In genomic region chr3:57864853-57865252, GRCh38 we compare ENCODE assay signal across 13 cellular contexts.
DNase-seq lines count a peak whose midpoint lies in the region; ATAC-seq, FAIRE-seq and TF ChIP-seq lines count a peak whose summit lies in the region.
"Had no signal": no experiment of that assay in that cellular context is flagged by ENCODE, and none has a peak within 500 bp of the region (broad histone marks: within the 10 kb centered on the region; RNA-seq: fewer than 3 reads in every experiment).

No MANE protein-coding gene starts in this region.

- TF ChIP-seq POLR2A in A549 (IDR thresholded peaks at IDR 0.05; ENCODE audit: low read length): no peak

- TF ChIP-seq RAD21 in A549 (conservative IDR thresholded peaks at IDR 0.05 in 1 of 2, IDR thresholded peaks at IDR 0.05 in 1 of 2): peak; percentile 54 to 63

- POLR2A ChIA-PET in A549 (lab: Yijun Ruan, JAX): no interaction called here

- H3K4me3 Mint-ChIP-seq in HFFc6: no peak overlapping the region
- H3K4me3 Mint-ChIP-seq: naive B cell had no signal

- no peaks in the 10 kb centered on the region for H3K4me1 Mint-ChIP-seq in HFFc6 (ENCODE audit: low read depth)
- H3K4me1 Mint-ChIP-seq: naive B cell had no signal

- no peak for FAIRE-seq in A549 (lab: Jason Lieb, UNC)

- no peak overlapping the region for H3K27ac ChIP-seq in A549

- no peaks in the 10 kb centered on the region for H3K27me3 Mint-ChIP-seq in HFFc6 (ENCODE audit: insufficient read depth)
- H3K27me3 Mint-ChIP-seq: naive B cell had no signal

- no peaks in the 10 kb centered on the region for H3K9me3 ChIP-seq in A549

- TF ChIP-seq CTCF in A549 (IDR thresholded peaks at IDR 0.05) (peak; percentile 48), HFFc6 (IDR thresholded peaks at IDR 0.05) (peak; percentile 81), astrocyte of the cerebellum (IDR thresholded peaks at IDR 0.05; ENCODE audit: low read depth, low read length, missing control alignments) (peak; percentile 52)

- no peaks in the 10 kb centered on the region for H3K9me3 Mint-ChIP-seq in HFFc6
- H3K9me3 Mint-ChIP-seq: naive B cell had no signal

- TF ChIP-seq EP300 in A549 (IDR thresholded peaks at IDR 0.05): no peak

- H3K27ac Mint-ChIP-seq in HFFc6: no peak overlapping the region

- in situ Hi-C loops in astrocyte of the cerebellum (cut with HindIII; ENCODE audit: low sequenced_read_pairs): no loop called here

- no peaks in the 10 kb centered on the region for H3K4me1 ChIP-seq in A549

- ATAC-seq in A549 (no peak), GM21360 (IDR thresholded peaks at IDR 0.05; ENCODE audit: unreplicated experiment) (no peak), GM21423 (IDR thresholded peaks at IDR 0.05; ENCODE audit: unreplicated experiment) (no peak), GM21528 (IDR thresholded peaks at IDR 0.05; ENCODE audit: low FRiP score, unreplicated experiment) (no peak), HG02610 (IDR thresholded peaks at IDR 0.05; ENCODE audit: unreplicated experiment) (no peak)

- H3K4me3 ChIP-seq in A549 (no peak overlapping the region), astrocyte of the cerebellum (ENCODE audit: low read depth, low read length) (no peak overlapping the region)

- WGBS in A549 (ENCODE audit: missing lambda C conversion rate): 13% methylated on average over 1 of the region's 1 CpG

- CTCF ChIA-PET in A549 (lab: Yijun Ruan, JAX): interaction anchor here (0.6 to 1.5 kb wide), 8 partner anchors 9 to 219 kb away, joined by 3 to 7 read pairs (median 4); no protein-coding TSS in a partner anchor

- H3K4me2 ChIP-seq in A549: no peak overlapping the region

- H3K36me3 Mint-ChIP-seq in HFFc6 (ENCODE audit: low read depth): no peaks in the 10 kb centered on the region

- DNase-seq in A549 (ENCODE audit: low read depth in 1 of 2, low spot score in 1 of 2) (peak; percentile 5 to 17), HFFc6 (no peak), astrocyte of the cerebellum (ENCODE audit: low read depth) (peak; percentile 37), iris pigment epithelial cell (ENCODE audit: low read depth) (peak; percentile 49)
- DNase-seq: central memory CD4-positive, alpha-beta T cell; GOT3; naive B cell; NCI-H1092 treated with DMSO at 0.1 percent for 48 hours; T-helper 2 cell had no signal

TF ChIP-seq in A549, 52 proteins besides CTCF, POLR2A, EP300 and RAD21:
- TF ChIP-seq CHD2 (IDR thresholded peaks at IDR 0.05; ENCODE audit: low read length, partially characterized antibody) (no peak), SMC3 (IDR thresholded peaks at IDR 0.05) (peak; percentile 43; the same call in 2 of the 3 replicates)
TF ChIP-seq in A549: peak in this region for 1.
